In the genomic region with DNA sequence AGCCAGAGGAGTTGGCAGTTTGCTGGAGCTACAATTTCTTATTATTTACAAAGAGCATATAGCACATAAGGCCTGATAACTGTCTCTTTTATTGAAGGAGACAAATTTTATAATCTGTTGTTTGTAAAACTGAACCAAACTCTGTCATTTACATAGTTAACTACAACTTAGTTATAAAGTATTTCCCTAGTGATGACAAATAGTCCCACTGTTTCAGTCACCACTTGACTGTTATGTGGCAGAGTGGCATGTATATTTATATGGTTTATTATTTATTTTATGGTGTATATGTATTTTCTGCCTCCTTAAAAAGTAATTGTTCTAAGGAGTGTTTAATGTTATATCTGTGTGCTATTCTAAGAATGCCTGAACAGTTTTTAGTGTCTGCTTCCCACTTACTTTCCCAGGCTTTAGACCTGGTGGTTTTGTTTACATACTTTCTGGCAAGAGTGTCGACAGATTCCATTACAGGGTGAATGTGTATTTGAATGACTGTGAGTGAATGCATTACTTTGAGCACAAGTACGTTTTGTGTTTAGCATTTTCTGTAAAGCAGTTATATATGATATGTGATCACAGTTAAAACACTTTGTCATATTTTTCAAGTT, we compare ENCODE assay signal across 14 cellular contexts. TPM values are rescaled to one million over a fixed set of nuclear protein-coding genes. Genes with fewer than 3 reads are reported as not detected.
DNase-seq lines count a peak whose midpoint lies in the region; ATAC-seq and TF ChIP-seq lines count a peak whose summit lies in the region.
"Had no signal": no experiment of that assay in that cellular context is flagged by ENCODE, and none has a peak within 500 bp of the region (broad histone marks: within the 10 kb centered on the region; RNA-seq: fewer than 3 reads in every experiment).

No MANE protein-coding gene starts in this region.

- H3K36me3 ChIP-seq in cardiac muscle cell (peaks cover 3% of the 10 kb centered on the region), right atrium auricular region (peaks cover 10% of the 10 kb centered on the region), upper lobe of right lung (peaks cover 3% of the 10 kb centered on the region)
- H3K36me3 ChIP-seq: thyroid gland had no signal

- DNase-seq in cardiac muscle cell (ENCODE audit: low read depth in 1 of 2, low spot score in 1 of 2) (peak; percentile 55 to 83), right atrium auricular region (ENCODE audit: low spot score) (no peak), astrocyte of the hippocampus (ENCODE audit: low read depth, low spot score) (peak; percentile 83), kidney tubule cell (ENCODE audit: low spot score) (peak; percentile 5), upper lobe of right lung (no peak)
- no peak for DNase-seq in effector CD8-positive, alpha-beta T cell (lab: John Stamatoyannopoulos, UW)
- no peak for DNase-seq in activated CD4-positive, alpha-beta T cell treated with anti-CD3 and anti-CD28 coated beads, Interleukin-2, amount 50 U/mL, for 1 hour
- DNase-seq: activated CD8-positive, alpha-beta memory T cell treated with anti-CD3 and anti-CD28 coated beads, Interleukin-2, amount 10 ng/mL, durations not matched to agents 7 days and 5 days; DMS79; heart left ventricle; NCI-H446; thyroid gland had no signal

- ATAC-seq in upper lobe of right lung (peak; percentile 52), HG03521 (IDR thresholded peaks at IDR 0.05; ENCODE audit: unreplicated experiment) (no peak)
- ATAC-seq: activated CD8-positive, alpha-beta memory T cell treated with anti-CD3 and anti-CD28 coated beads, Interleukin-2, amount 10 ng/mL, durations not matched to agents 7 days and 5 days had no signal

- TF ChIP-seq CTCF in cardiac muscle cell (IDR thresholded peaks at IDR 0.05; ENCODE audit: low read depth, low read length) (no peak), right atrium auricular region (IDR thresholded peaks at IDR 0.05) (no peak), upper lobe of right lung (IDR thresholded peaks at IDR 0.05) (no peak)

- H3K27ac ChIP-seq in cardiac muscle cell (peak overlapping the region; percentile 97), right atrium auricular region (peak overlapping the region in 1 of 2 donors; percentile 35), upper lobe of right lung (no peak overlapping the region)
- H3K27ac ChIP-seq: skin epidermis, thyroid gland had no signal

- no peaks in the 10 kb centered on the region for H3K9me3 ChIP-seq in cardiac muscle cell (ENCODE audit: low read depth)
- H3K9me3 ChIP-seq in right atrium auricular region, result no peaks in the 10 kb centered on the region
- H3K9me3 ChIP-seq in upper lobe of right lung, result no peaks in the 10 kb centered on the region
- H3K9me3 ChIP-seq: heart left ventricle, thyroid gland had no signal

- H3K27me3 ChIP-seq in cardiac muscle cell (no peaks in the 10 kb centered on the region), right atrium auricular region (no peaks in the 10 kb centered on the region), upper lobe of right lung (no peaks in the 10 kb centered on the region)
- H3K27me3 ChIP-seq: heart left ventricle, thyroid gland had no signal

- no peak overlapping the region for H3K4me3 ChIP-seq in cardiac muscle cell
- no peak overlapping the region for H3K4me3 ChIP-seq in right atrium auricular region
- no peak overlapping the region for H3K4me3 ChIP-seq in upper lobe of right lung
- H3K4me3 ChIP-seq: heart left ventricle, skin epidermis, thyroid gland had no signal

- H3K4me1 ChIP-seq in cardiac muscle cell (ENCODE audit: low read depth) (peaks cover 31% of the 10 kb centered on the region), right atrium auricular region (peaks cover 0 to 18% of the 10 kb centered on the region in 2 donors), upper lobe of right lung (peaks cover 2% of the 10 kb centered on the region)

- intact Hi-C loops in upper lobe of right lung (cut with DNase I), result no loop called here

RNA-seq across cellular contexts. Expression of a gene that starts 10.0 kb away (rescaled TPM):
- total RNA-seq in cardiac muscle cell (52.4 and 54.2 TPM in 2 replicates), right atrium auricular region (10 to 100 TPM; 18.2 to 42.8 TPM), upper lobe of right lung (27.2 TPM)
- polyA plus RNA-seq in cardiac muscle cell, result 64.4 and 68.9 TPM in 2 replicates

RNA-seq across cellular contexts. Expression of a gene that starts 24.0 kb away (rescaled TPM):
- total RNA-seq in cardiac muscle cell (12.9 and 31.5 TPM in 2 replicates), right atrium auricular region (1 to 10 TPM; 4.2 to 4.9 TPM), upper lobe of right lung (7.4 TPM)
- 14.1 and 22.3 TPM in 2 replicates for polyA plus RNA-seq in cardiac muscle cell

Comparison
In these comparisons a context has a peak if more than half of its experiments do, and no peak if none do; other contexts are left out.
1. DNase-seq: peak in cardiac muscle cell (2 of 2), astrocyte of the hippocampus (single experiment) and kidney tubule cell (single experiment); none in right atrium auricular region (single experiment), upper lobe of right lung (single experiment), effector CD8-positive, alpha-beta T cell (single experiment) and activated CD4-positive, alpha-beta T cell treated with anti-CD3 and anti-CD28 coated beads, Interleukin-2, amount 50 U/mL, for 1 hour (single experiment).